Comparison of ENCODE assay signal across 24 cellular contexts in the genomic region with DNA sequence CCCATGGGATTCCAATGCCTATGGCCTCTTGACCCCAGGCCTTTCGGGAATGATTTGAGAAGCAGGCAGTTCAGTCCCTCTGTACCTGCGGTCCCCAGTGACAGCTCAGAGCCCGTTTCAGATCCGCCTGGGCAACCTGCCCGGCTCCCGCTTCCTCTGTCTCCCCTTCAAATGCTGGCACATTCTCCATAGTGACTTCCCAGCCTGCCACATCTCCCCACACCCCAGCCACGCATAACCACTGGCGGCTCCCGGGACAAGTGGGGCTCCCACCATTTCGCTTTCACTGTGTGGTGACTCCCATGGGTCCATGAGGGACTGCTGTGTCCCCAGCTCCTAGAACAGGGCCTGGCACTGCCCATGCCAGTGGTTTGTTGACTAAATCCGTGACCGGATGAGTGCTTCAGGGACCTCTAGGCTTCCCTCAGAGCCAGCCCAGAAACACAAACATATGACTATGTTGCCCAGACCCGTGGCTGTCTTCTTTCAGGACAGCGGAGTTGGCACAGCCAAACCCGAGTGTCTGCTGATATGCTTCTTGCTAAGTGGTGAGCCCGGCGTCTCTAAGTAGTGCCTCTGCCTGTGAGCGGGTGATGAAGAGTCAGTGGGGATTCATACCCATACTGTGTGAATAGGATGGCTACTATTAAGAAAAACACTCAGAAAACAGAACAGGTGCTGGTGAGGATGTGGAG.
DNase-seq lines count a peak whose midpoint lies in the region; ATAC-seq, FAIRE-seq and TF ChIP-seq lines count a peak whose summit lies in the region.
"Had no signal": no experiment of that assay in that cellular context is flagged by ENCODE, and none has a peak within 500 bp of the region (broad histone marks: within the 10 kb centered on the region; RNA-seq: fewer than 3 reads in every experiment).

No MANE protein-coding gene starts in this region.

- H3K36me3 Mint-ChIP-seq in WTC11 = peaks cover 2% of the 10 kb centered on the region; the same call in 1 of the 2 replicates
- H3K36me3 Mint-ChIP-seq: activated naive CD4-positive, alpha-beta T cell treated with anti-CD3 and anti-CD28 coated beads, Interleukin-2, amount 50 U/mL, for 24 hours had no signal

- H3K4me3 ChIP-seq in spleen = no peak overlapping the region
- H3K4me3 ChIP-seq: HAP-1, right lobe of liver, tibial nerve had no signal

- CTCF ChIA-PET in WTC11 (lab: Charles Lee) = interaction anchor here (1.6 kb wide), 1 partner anchor 131 kb away, joined by 10 read pairs; no protein-coding TSS in a partner anchor

- no peaks in the 10 kb centered on the region for H3K36me3 ChIP-seq in spleen
- H3K36me3 ChIP-seq: HAP-1, right lobe of liver, tibial nerve had no signal

- no peak overlapping the region for H3K27ac ChIP-seq in spleen
- H3K27ac ChIP-seq: right lobe of liver, tibial nerve had no signal

- H3K27me3 ChIP-seq in spleen (replicated peaks in 1 of 7) = peaks cover 0 to 3% (median 0%) of the 10 kb centered on the region in 7 donors
- H3K27me3 ChIP-seq: right lobe of liver, tibial nerve had no signal

- peaks cover 0 to 10% (median 0%) of the 10 kb centered on the region in 6 donors for H3K4me1 ChIP-seq in spleen
- H3K4me1 ChIP-seq: Caco-2, right lobe of liver had no signal

- H3K9me3 Mint-ChIP-seq in WTC11 = no peaks in the 10 kb centered on the region
- H3K9me3 Mint-ChIP-seq: activated naive CD4-positive, alpha-beta T cell treated with anti-CD3 and anti-CD28 coated beads, Interleukin-2, amount 50 U/mL, for 24 hours had no signal

- no peaks in the 10 kb centered on the region for H3K9me3 ChIP-seq in spleen
- H3K9me3 ChIP-seq: Caco-2, HAP-1, right lobe of liver, tibial nerve had no signal

- no peak for TF ChIP-seq POLR2A in spleen (IDR thresholded peaks at IDR 0.05)

- intact Hi-C loops in spleen (cut with DNase I; ENCODE audit: low total_unique reads) = no loop called here

- no peak for TF ChIP-seq CTCF in WTC11 (IDR thresholded peaks at IDR 0.05)
- TF ChIP-seq CTCF in spleen (IDR thresholded peaks at IDR 0.05 in 8 of 11, conservative IDR thresholded peaks at IDR 0.05 in 3 of 11) = no peak

- H3K4me3 Mint-ChIP-seq in WTC11 = no peak overlapping the region
- H3K4me3 Mint-ChIP-seq: activated naive CD4-positive, alpha-beta T cell treated with anti-CD3 and anti-CD28 coated beads, Interleukin-2, amount 50 U/mL, for 24 hours had no signal

- ATAC-seq in WTC11 = no peak
- ATAC-seq: right lobe of liver; stimulated activated naive CD8-positive, alpha-beta T cell treated with anti-CD3 and anti-CD28 coated beads, Interleukin-15, Interleukin-2, amounts not matched to agents 100 U/mL and 50 U/mL, for 24 hours had no signal

- no peaks in the 10 kb centered on the region for H3K27me3 Mint-ChIP-seq in WTC11 (ENCODE audit: low read depth)
- H3K27me3 Mint-ChIP-seq: activated naive CD4-positive, alpha-beta T cell treated with anti-CD3 and anti-CD28 coated beads, Interleukin-2, amount 50 U/mL, for 24 hours had no signal

- DNase-seq in NCI-H1694 treated with DMSO at 0.1 percent for 48 hours (lab: John Stamatoyannopoulos, UW) (peak; percentile 35), WTC11 (ENCODE audit: low spot score) (no peak), medulla oblongata (ENCODE audit: extremely low spot score) (peak; percentile 42), spleen (peak; percentile 55), GM19240 (ENCODE audit: insufficient read length, low spot score) (no peak), frontal cortex (ENCODE audit: low spot score in 2 of 2) (no peak), middle frontal gyrus (ENCODE audit: extremely low spot score, low spot score) (no peak)
- DNase-seq: activated CD8-positive, alpha-beta memory T cell treated with anti-CD3 and anti-CD28 coated beads for 24 hours; activated T-cell treated with anti-CD3 and anti-CD28 coated beads, Interleukin-2, amount 50 U/mL, for 48 hours; Caco-2; cerebellar nuclear complex; effector CD8-positive, alpha-beta T cell; EL; NCI-H1105; NCI-H526; occipital lobe; right lobe of liver; SHP77; stimulated activated CD4-positive, alpha-beta T cell treated with anti-CD3 and anti-CD28 coated beads, Interleukin-2, amount 100 ng/mL, for 24 hours; stimulated activated naive CD8-positive, alpha-beta T cell treated with anti-CD3 and anti-CD28 coated beads, Interleukin-15, Interleukin-2, amounts not matched to agents 100 U/mL and 50 U/mL, for 24 hours had no signal

- POLR2A ChIA-PET in WTC11 (lab: Charles Lee) = no interaction called here

- H3K4me1 Mint-ChIP-seq in WTC11 = peaks cover 59% of the 10 kb centered on the region
- H3K4me1 Mint-ChIP-seq: activated naive CD4-positive, alpha-beta T cell treated with anti-CD3 and anti-CD28 coated beads, Interleukin-2, amount 50 U/mL, for 24 hours had no signal

- 87 to 92% (median 88%) methylated on average over 16 to 18 of the region's 18 CpGs for WGBS in spleen, 5 donors

- no peak for FAIRE-seq in frontal cortex (lab: Jason Lieb, UNC)
- FAIRE-seq: HTR-8/SVneo had no signal

- H3K27ac Mint-ChIP-seq in WTC11 = peak overlapping the region; percentile 35
- H3K27ac Mint-ChIP-seq: activated naive CD4-positive, alpha-beta T cell treated with anti-CD3 and anti-CD28 coated beads, Interleukin-2, amount 50 U/mL, for 24 hours had no signal

TF ChIP-seq in WTC11, 78 proteins besides CTCF, POLR2A, EP300 and RAD21:
- TF ChIP-seq EMX1 (CRISPR knock-in tag; IDR thresholded peaks at IDR 0.05) (no peak), ZNF396 (CRISPR knock-in tag; IDR thresholded peaks at IDR 0.05; ENCODE audit: borderline replicate concordance) (no peak)
TF ChIP-seq in WTC11: peak in this region for 0.

Comparison
In these comparisons a context has a peak if more than half of its experiments do, and no peak if none do; other contexts are left out.
1. DNase-seq: peak in NCI-H1694 treated with DMSO at 0.1 percent for 48 hours (single experiment), medulla oblongata (single experiment) and spleen (single experiment); none in WTC11 (single experiment), GM19240 (single experiment), frontal cortex (0 of 2) and middle frontal gyrus (single experiment).